Comparison of ENCODE assay signal across 20 cellular contexts in genomic region chr5:141973871-141974595, GRCh38. TPM values are rescaled to one million over a fixed set of nuclear protein-coding genes. Genes with fewer than 3 reads are reported as not detected.
DNase-seq lines count a peak whose midpoint lies in the region; ATAC-seq and FAIRE-seq lines count a peak whose summit lies in the region.
"Had no signal": no experiment of that assay in that cellular context is flagged by ENCODE, and none has a peak within 500 bp of the region (broad histone marks: within the 10 kb centered on the region; RNA-seq: fewer than 3 reads in every experiment).

No MANE protein-coding gene starts in this region.

- no peak for ATAC-seq in T-cell (replicated peaks in 1 of 4)
- ATAC-seq in left cardiac atrium = no peak
- ATAC-seq: gastrocnemius medialis had no signal

- peak overlapping the region; percentile 13 for H3K4me3 Mint-ChIP-seq in activated naive CD4-positive, alpha-beta T cell treated with anti-CD3 and anti-CD28 coated beads for 36 hours
- no peak overlapping the region for H3K4me3 Mint-ChIP-seq in activated naive CD4-positive, alpha-beta T cell treated with anti-CD3 and anti-CD28 coated beads, Interleukin-2, amount 10 ng/mL, durations not matched to agents 7 days and 5 days
- peak overlapping the region in 1 of 3 donors; percentile 39 for H3K4me3 Mint-ChIP-seq in T-cell

- no peak for FAIRE-seq in small intestine (lab: Jason Lieb, UNC)
- FAIRE-seq: keratinocyte had no signal

- no peaks in the 10 kb centered on the region for H3K9me3 Mint-ChIP-seq in activated naive CD4-positive, alpha-beta T cell treated with anti-CD3 and anti-CD28 coated beads for 36 hours
- H3K9me3 Mint-ChIP-seq in activated naive CD4-positive, alpha-beta T cell treated with anti-CD3 and anti-CD28 coated beads, Interleukin-2, amount 10 ng/mL, durations not matched to agents 7 days and 5 days = no peaks in the 10 kb centered on the region
- H3K9me3 Mint-ChIP-seq in T-cell = no peaks in the 10 kb centered on the region

- H3K36me3 Mint-ChIP-seq in activated naive CD4-positive, alpha-beta T cell treated with anti-CD3 and anti-CD28 coated beads for 36 hours (ENCODE audit: low read depth) = peaks cover 31% of the 10 kb centered on the region
- H3K36me3 Mint-ChIP-seq in activated naive CD4-positive, alpha-beta T cell treated with anti-CD3 and anti-CD28 coated beads, Interleukin-2, amount 10 ng/mL, durations not matched to agents 7 days and 5 days = peaks cover 42% of the 10 kb centered on the region
- H3K36me3 Mint-ChIP-seq in T-cell = peaks cover 31% of the 10 kb centered on the region

- no peak for DNase-seq in activated naive CD4-positive, alpha-beta T cell treated with anti-CD3 and anti-CD28 coated beads for 36 hours
- DNase-seq in activated naive CD4-positive, alpha-beta T cell treated with anti-CD3 and anti-CD28 coated beads, Interleukin-2, amount 10 ng/mL, durations not matched to agents 7 days and 5 days = no peak
- DNase-seq in T-cell (no peak), small intestine (peak; percentile 13), NCI-H187 treated with DMSO at 0.1 percent for 48 hours (lab: John Stamatoyannopoulos, UW) (no peak), left cardiac atrium (no peak), DMS 273 treated with DMSO at 0.1 percent for 48 hours (lab: John Stamatoyannopoulos, UW) (no peak)
- DNase-seq: AML-193, amygdala, DMS153, dorsolateral prefrontal cortex, gastrocnemius medialis, NCI-H2029, NCI-H69, RPMI8226, T-helper 9 cell, transverse colon had no signal

- peak overlapping the region; percentile 85 for H3K27ac Mint-ChIP-seq in activated naive CD4-positive, alpha-beta T cell treated with anti-CD3 and anti-CD28 coated beads for 36 hours
- no peak overlapping the region for H3K27ac Mint-ChIP-seq in activated naive CD4-positive, alpha-beta T cell treated with anti-CD3 and anti-CD28 coated beads, Interleukin-2, amount 10 ng/mL, durations not matched to agents 7 days and 5 days
- H3K27ac Mint-ChIP-seq in T-cell = peak overlapping the region; percentile 54 to 74
- H3K27ac Mint-ChIP-seq: progenitor cell of endocrine pancreas had no signal

- H3K4me3 ChIP-seq in endocrine pancreas (ENCODE audit: control insufficient read depth, insufficient read depth, low read length) = peak overlapping the region; percentile 6
- H3K4me3 ChIP-seq in small intestine (ENCODE audit: low read depth in 1 of 2, low read length in 2 of 2) = no peak overlapping the region
- H3K4me3 ChIP-seq: dorsolateral prefrontal cortex, gastrocnemius medialis, transverse colon had no signal

- no peaks in the 10 kb centered on the region for H3K27me3 ChIP-seq in endocrine pancreas (ENCODE audit: control insufficient read depth, insufficient read depth, low read length)
- H3K27me3 ChIP-seq in small intestine (ENCODE audit: control insufficient read depth in 2 of 2, insufficient read depth in 2 of 2, low read length in 2 of 2) = no peaks in the 10 kb centered on the region
- H3K27me3 ChIP-seq: dorsolateral prefrontal cortex, gastrocnemius medialis, transverse colon had no signal

- intact Hi-C loops in activated naive CD4-positive, alpha-beta T cell treated with anti-CD3 and anti-CD28 coated beads for 36 hours (cut with micrococcal nuclease) = loop anchor here (1.0 kb wide), 2 partner anchors 33 to 41 kb away; no protein-coding TSS in a partner anchor
- intact Hi-C loops in left cardiac atrium (cut with DNase I) = no loop called here

- 26 to 48% (median 37%) methylated on average over 1 of the region's 1 CpG for WGBS in small intestine, 3 donors

- H3K27me3 Mint-ChIP-seq in activated naive CD4-positive, alpha-beta T cell treated with anti-CD3 and anti-CD28 coated beads for 36 hours (ENCODE audit: low read depth) = no peaks in the 10 kb centered on the region
- H3K27me3 Mint-ChIP-seq in activated naive CD4-positive, alpha-beta T cell treated with anti-CD3 and anti-CD28 coated beads, Interleukin-2, amount 10 ng/mL, durations not matched to agents 7 days and 5 days = no peaks in the 10 kb centered on the region
- H3K27me3 Mint-ChIP-seq in T-cell = no peaks in the 10 kb centered on the region
- H3K27me3 Mint-ChIP-seq: progenitor cell of endocrine pancreas had no signal

- peaks cover 46% of the 10 kb centered on the region for H3K4me1 Mint-ChIP-seq in activated naive CD4-positive, alpha-beta T cell treated with anti-CD3 and anti-CD28 coated beads for 36 hours (ENCODE audit: low read depth)
- H3K4me1 Mint-ChIP-seq in activated naive CD4-positive, alpha-beta T cell treated with anti-CD3 and anti-CD28 coated beads, Interleukin-2, amount 10 ng/mL, durations not matched to agents 7 days and 5 days = peaks cover 30% of the 10 kb centered on the region
- H3K4me1 Mint-ChIP-seq in T-cell = peaks cover 34 to 52% (median 42%) of the 10 kb centered on the region in 3 donors

- H3K9me3 ChIP-seq in endocrine pancreas (ENCODE audit: control insufficient read depth, low read length) = no peaks in the 10 kb centered on the region
- no peaks in the 10 kb centered on the region for H3K9me3 ChIP-seq in small intestine (ENCODE audit: control insufficient read depth, low read depth)
- H3K9me3 ChIP-seq: gastrocnemius medialis, transverse colon had no signal

- H3K36me3 ChIP-seq in endocrine pancreas (ENCODE audit: control insufficient read depth, insufficient read depth, low read length) (peaks cover 2% of the 10 kb centered on the region), small intestine (ENCODE audit: control insufficient read depth in 2 of 2, insufficient read depth in 2 of 2, low read length in 2 of 2) (peaks cover 0 to 6% of the 10 kb centered on the region in 2 donors)

- POLR2A ChIA-PET in T-cell (lab: Charles Lee) = no interaction called here

- H3K4me1 ChIP-seq in endocrine pancreas (ENCODE audit: control insufficient read depth, insufficient read depth, low read length) (peaks cover 17% of the 10 kb centered on the region), small intestine (ENCODE audit: control insufficient read depth in 2 of 2, insufficient read depth in 1 of 2, low read depth in 1 of 2, low read length in 1 of 2) (peaks cover 0 to 15% of the 10 kb centered on the region in 2 donors)

- H3K27ac ChIP-seq in small intestine (ENCODE audit: low read depth in 1 of 2, low read length in 1 of 2) = no peak overlapping the region
- H3K27ac ChIP-seq: gastrocnemius medialis, transverse colon had no signal

- no peak overlapping the region for H3K9ac ChIP-seq in endocrine pancreas (ENCODE audit: control insufficient read depth, insufficient read depth, low read length)

- CTCF ChIA-PET in activated naive CD4-positive, alpha-beta T cell treated with anti-CD3 and anti-CD28 coated beads for 36 hours (lab: Charles Lee) = interaction anchor here (2.3 to 7.3 kb wide), 2 partner anchors 15 to 27 kb away, joined by 4 to 115 read pairs; partner anchors contain the start of gene PCDH12
- CTCF ChIA-PET in activated naive CD4-positive, alpha-beta T cell treated with anti-CD3 and anti-CD28 coated beads, Interleukin-2, amount 10 ng/mL, durations not matched to agents 7 days and 5 days (lab: Charles Lee) = no interaction called here
- CTCF ChIA-PET in T-cell (lab: Charles Lee) = interaction anchor here (0.9 to 1.4 kb wide), 2 partner anchors 13 to 16 kb away, joined by 4 to 5 read pairs; no protein-coding TSS in a partner anchor

RNA-seq across cellular contexts. Expression of gene RNF14, which starts 5.1 kb away (rescaled TPM):
- total RNA-seq in activated naive CD4-positive, alpha-beta T cell treated with anti-CD3 and anti-CD28 coated beads for 36 hours = 10 to 100 TPM; 29.8 to 35.6 TPM
- total RNA-seq in T-cell = 10 to 100 TPM; 16.4 to 35.8 (median 28.2) TPM
- 10 to 100 TPM; 26.2 to 38.5 (median 29.3) TPM for polyA plus RNA-seq in small intestine
- 10 to 100 TPM; 71.8 to 87.4 TPM for total RNA-seq in left cardiac atrium

RNA-seq across cellular contexts. Expression of gene PCDH12, which starts 16.0 kb away (rescaled TPM):
- total RNA-seq in activated naive CD4-positive, alpha-beta T cell treated with anti-CD3 and anti-CD28 coated beads for 36 hours = 1 to 10 TPM in 1 of 2 experiments, under 1 TPM in 1; 0.43 to 1.1 TPM
- total RNA-seq in T-cell (under 1 TPM in 2 of 5 donors, not detected in 3; 0.07 to 0.09 TPM), left cardiac atrium (1 to 10 TPM; 5.4 to 10.0 TPM)
- polyA plus RNA-seq in small intestine = 1 to 10 TPM in 1 of 3 donors, under 1 TPM in 1, not detected in 1; under 0.01 to 2.6 TPM
- total RNA-seq: progenitor cell of endocrine pancreas had no signal

RNA-seq across cellular contexts. Expression of gene GNPDA1, which starts 38.8 kb away (rescaled TPM):
- 100 to 1,000 TPM; 250 to 259 TPM for total RNA-seq in activated naive CD4-positive, alpha-beta T cell treated with anti-CD3 and anti-CD28 coated beads for 36 hours
- 10 to 100 TPM; 12.6 to 30.3 (median 29.3) TPM for total RNA-seq in T-cell
- polyA plus RNA-seq in small intestine = 10 to 100 TPM; 20.6 to 31.3 (median 30.6) TPM
- total RNA-seq in left cardiac atrium = 10 to 100 TPM; 17.3 to 25.7 TPM

RNA-seq across cellular contexts. Expression of gene DELE1, which starts 50.4 kb away (rescaled TPM):
- total RNA-seq in activated naive CD4-positive, alpha-beta T cell treated with anti-CD3 and anti-CD28 coated beads for 36 hours = 10 to 100 TPM; 48.0 to 50.6 TPM
- total RNA-seq in T-cell (100 to 1,000 TPM in 1 of 5 donors, 10 to 100 TPM in 4; 80.3 to 130 (median 85.2) TPM), left cardiac atrium (10 to 100 TPM; 79.9 to 85.5 TPM)
- polyA plus RNA-seq in small intestine = 10 to 100 TPM; 32.2 to 45.4 (median 43.5) TPM

Comparison
In these comparisons a context has a peak if more than half of its experiments do, and no peak if none do; other contexts are left out.
1. RNA of gene GNPDA1, which starts 38.8 kb away (total RNA-seq): 250 to 259 TPM in activated naive CD4-positive, alpha-beta T cell treated with anti-CD3 and anti-CD28 coated beads for 36 hours; 12.6 to 30.3 TPM in T-cell and 17.3 to 25.7 TPM in left cardiac atrium; every median in the first group is over 4 times any median in the second.